In genomic region chr19:38388310-38389100, GRCh38 we compare ENCODE assay signal across 8 cellular contexts. TPM values are rescaled to one million over a fixed set of nuclear protein-coding genes. Genes with fewer than 3 reads are reported as not detected.
DNase-seq lines count a peak whose midpoint lies in the region; ATAC-seq and TF ChIP-seq lines count a peak whose summit lies in the region.

Gene SPRED3, plus strand, starts transcription at chr19:38388697. Its CDS starts 1,606 bp downstream, at chr19:38390303.

- no peak for TF ChIP-seq RAD21 in neural cell (conservative IDR thresholded peaks at IDR 0.05)

- H3F3A ChIP-seq in neural cell (ENCODE audit: insufficient read depth, low read length, poor library complexity, severe bottlenecking) = no peaks in the 10 kb centered on the region

- peaks cover 6% of the 10 kb centered on the region for H3K36me3 ChIP-seq in neural cell (ENCODE audit: insufficient read depth, low read length)

- no peaks in the 10 kb centered on the region for H3K9me3 ChIP-seq in neural cell (ENCODE audit: low read length)

- peaks cover 14% of the 10 kb centered on the region for H3K79me2 ChIP-seq in neural cell (replicated peaks; ENCODE audit: insufficient read depth, low read length)

- no peaks in the 10 kb centered on the region for H4K20me1 ChIP-seq in neural cell (ENCODE audit: insufficient read depth)

- ATAC-seq in GM18517 (IDR thresholded peaks at IDR 0.05; ENCODE audit: unreplicated experiment) (no peak), GM18873 (IDR thresholded peaks at IDR 0.05; ENCODE audit: low FRiP score, unreplicated experiment) (no peak), HG02884 (IDR thresholded peaks at IDR 0.05; ENCODE audit: unreplicated experiment) (no peak)

- H2AFZ ChIP-seq in neural cell (ENCODE audit: low read depth, low read length) = peak within 1 kb of the TSS; percentile 62

- H3K27me3 ChIP-seq in neural cell (ENCODE audit: insufficient read depth, low read depth, low read length) = no peaks in the 10 kb centered on the region

- TF ChIP-seq CTCF in VCaP (conservative IDR thresholded peaks at IDR 0.05) (no peak), fibroblast of mammary gland (conservative IDR thresholded peaks at IDR 0.05; ENCODE audit: control insufficient read depth, insufficient read depth, low read depth, low read length) (no peak), neural cell (IDR thresholded peaks at IDR 0.05; ENCODE audit: poor library complexity, severe bottlenecking) (no peak)

- H3K4me2 ChIP-seq in neural cell (ENCODE audit: low read length) = peak within 1 kb of the TSS; percentile 65

- TF ChIP-seq EP300 in neural cell (conservative IDR thresholded peaks at IDR 0.05; ENCODE audit: poor library complexity, severe bottlenecking) = no peak

- H3K4me3 ChIP-seq in fibroblast of mammary gland (ENCODE audit: control insufficient read depth, low read depth, low read length) (peak within 1 kb of the TSS; percentile 85), neural cell (ENCODE audit: low read length) (peak within 1 kb of the TSS; percentile 98)

- peak within 1 kb of the TSS; percentile 100 for H3K9ac ChIP-seq in neural cell (ENCODE audit: low read length)

- peak within 1 kb of the TSS; percentile 56 for H3K27ac ChIP-seq in VCaP
- peak within 1 kb of the TSS; percentile 100 for H3K27ac ChIP-seq in neural cell (ENCODE audit: low read length)

- DNase-seq in COR-L47 (lab: John Stamatoyannopoulos, UW) = peak; percentile 32
- DNase-seq in HS-5 (ENCODE audit: low read depth) = peak; percentile 49
- DNase-seq in fibroblast of mammary gland (ENCODE audit: low read depth) = no peak

- no peaks in the 10 kb centered on the region for H3K9me2 ChIP-seq in neural cell (ENCODE audit: insufficient read depth, low read length)

TF ChIP-seq in neural cell, 6 proteins besides CTCF, POLR2A, EP300 and RAD21:
- TF ChIP-seq POLR2AphosphoS5 (IDR thresholded peaks at IDR 0.05) = peak; percentile 42
- no peak for TF ChIP-seq SMC3 (conservative IDR thresholded peaks at IDR 0.05; ENCODE audit: poor library complexity)
- TF ChIP-seq TAF1 (IDR thresholded peaks at IDR 0.05; ENCODE audit: low read depth) = no peak

RNA-seq across cellular contexts. Expression of gene SPRED3, which starts in this region (rescaled TPM):
- 4.9 and 13.7 TPM in 2 replicates for polyA plus RNA-seq in neural cell
- 6.3 TPM in 2 replicates for polyA minus RNA-seq in neural cell
